Comparison of ENCODE assay signal across 8 cellular contexts in the genomic region with DNA sequence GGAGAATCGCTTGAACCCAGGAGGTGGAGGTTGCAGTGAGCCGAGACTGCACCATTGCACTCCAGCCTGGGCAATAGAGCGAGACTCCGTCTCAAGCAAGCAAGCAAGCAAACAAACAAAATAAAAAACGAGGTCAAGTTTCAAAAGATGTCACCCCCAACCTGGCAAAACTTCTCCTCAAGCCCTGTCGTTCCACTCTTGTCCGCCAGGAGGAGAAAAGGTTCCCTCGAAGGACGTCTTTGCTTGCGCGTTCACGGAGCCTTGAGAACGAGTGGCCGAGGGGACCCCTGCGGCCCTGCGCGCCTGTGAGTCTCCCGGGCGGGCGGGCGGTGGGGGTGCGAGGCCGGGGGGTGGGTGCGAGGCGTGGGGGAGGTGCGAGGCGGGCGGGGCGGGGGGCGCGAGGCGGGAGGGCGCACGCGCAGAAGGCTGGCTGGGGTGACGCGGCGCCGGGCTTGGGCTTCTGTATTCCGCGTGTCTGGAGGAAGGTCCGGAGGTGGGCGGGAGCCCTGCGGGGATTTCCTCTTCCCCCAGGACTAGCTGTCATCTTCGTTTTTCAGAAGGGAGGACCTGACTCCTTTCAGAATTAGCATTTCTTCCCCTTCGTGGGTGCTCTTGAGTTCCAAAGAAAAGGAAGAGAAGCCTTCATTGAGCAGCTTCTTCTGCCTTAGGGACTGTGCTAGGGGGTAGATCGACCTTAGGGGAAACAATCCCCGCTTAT. TPM values are rescaled to one million over a fixed set of nuclear protein-coding genes. Genes with fewer than 3 reads are reported as not detected.
A peak's percentile ranks its signal among the peaks of the same experiment; 100 is the strongest.
DNase-seq lines count a peak whose midpoint lies in the region; ATAC-seq and TF ChIP-seq lines count a peak whose summit lies in the region.

No MANE protein-coding gene starts in this region.

- no TSS peak for BruUV-seq in HCT116 (replicated peaks; lab: Mats Ljungman, UMichigan)
- no TSS peak for BruUV-seq in mammary epithelial cell (replicated peaks; lab: Mats Ljungman, UMichigan)

- peak overlapping the region; percentile 68 to 88 (median 82) for H3K27ac Mint-ChIP-seq in immature natural killer cell

- RAD21 ChIA-PET in HCT116 (lab: Charles Lee; ENCODE audit: low non-redundant PET in 1 of 2, low total read pairs in 2 of 2, uncharacterized antibody in 2 of 2, unreplicated experiment in 2 of 2), result no interaction called here

- CTCF ChIA-PET in HCT116 (lab: Charles Lee), result interaction anchor here (0.9 kb wide), 2 partner anchors 9 to 24 kb away, joined by 3 to 4 read pairs; no protein-coding TSS in a partner anchor
- CTCF ChIA-PET in mammary epithelial cell (lab: Charles Lee; ENCODE audit: low non-redundant PET), result no interaction called here

- no peaks in the 10 kb centered on the region for H4K20me1 ChIP-seq in HCT116 (ENCODE audit: insufficient read depth)
- H4K20me1 ChIP-seq in mammary epithelial cell (ENCODE audit: insufficient read depth, low read length), result no peaks in the 10 kb centered on the region

- H3K4me3 ChIP-seq in HCT116 (replicated peaks in 1 of 2; ENCODE audit: low read depth in 1 of 2, low read length in 2 of 2) (peak overlapping the region; percentile 30 to 44), WERI-Rb-1 (ENCODE audit: low read depth, low read length) (peak overlapping the region; percentile 52), mammary epithelial cell (replicated peaks in 1 of 3; ENCODE audit: insufficient read depth in 1 of 3, low read depth in 2 of 3, low read length in 3 of 3) (peak overlapping the region in 1 of 3 experiments; percentile 33), skin epidermis (peak overlapping the region; percentile 24 to 49 (median 41))

- POLR2A ChIA-PET in HCT116 (lab: Charles Lee), result no interaction called here

- H3K9ac ChIP-seq in HCT116 (ENCODE audit: low read length) (peak overlapping the region; percentile 44; the same call in 1 of the 2 replicates), mammary epithelial cell (ENCODE audit: insufficient read depth, low read length) (no peak overlapping the region)

- TF ChIP-seq CTCF in HCT116 (IDR thresholded peaks at IDR 0.05 in 2 of 3, conservative IDR thresholded peaks at IDR 0.05 in 1 of 3; ENCODE audit: borderline replicate concordance in 1 of 3, insufficient read depth in 1 of 3, low read depth in 2 of 3, low read length in 2 of 3) (peak; percentile 55 to 79 (median 55)), WERI-Rb-1 (IDR thresholded peaks at IDR 0.05; ENCODE audit: low read depth, low read length) (peak; percentile 77), mammary epithelial cell (conservative IDR thresholded peaks at IDR 0.05 in 1 of 2, IDR thresholded peaks at IDR 0.05 in 1 of 2; ENCODE audit: extremely low read depth in 1 of 2, insufficient read depth in 1 of 2, low read depth in 1 of 2, low read length in 2 of 2) (peak; percentile 77 to 81)

- 9% methylated on average over 14 of the region's 48 CpGs for WGBS in mammary epithelial cell (ENCODE audit: low coverage, missing lambda C conversion rate)

- peak; percentile 49; the same call in 1 of the 2 replicates for TF ChIP-seq RAD21 in HCT116 (IDR thresholded peaks at IDR 0.05; ENCODE audit: low read depth)

- H3K9me3 Mint-ChIP-seq in immature natural killer cell, result no peaks in the 10 kb centered on the region

- H3K4me2 ChIP-seq in HCT116 (ENCODE audit: low read length) (peak overlapping the region; percentile 84), mammary epithelial cell (ENCODE audit: insufficient read depth, low read depth, low read length) (peak overlapping the region; percentile 78)

- TF ChIP-seq POLR2A in HCT116 (IDR thresholded peaks at IDR 0.05; ENCODE audit: borderline replicate concordance, extremely low read depth, insufficient read depth, insufficient read length), result no peak

- dilution Hi-C loops in mammary epithelial cell (cut with HindIII; ENCODE audit: low sequenced_read_pairs), result no loop called here

- ATAC-seq in HCT116 (peak; percentile 84), GM21786 (IDR thresholded peaks at IDR 0.05; ENCODE audit: unreplicated experiment) (no peak)

- H3K27me3 Mint-ChIP-seq in immature natural killer cell (ENCODE audit: low read depth in 3 of 3), result peaks cover 5 to 7% (median 5%) of the 10 kb centered on the region in 3 donors

- H2AFZ ChIP-seq in HCT116 (ENCODE audit: low read depth, low read length, poor library complexity, severe bottlenecking), result peak overlapping the region; percentile 88
- peak overlapping the region; percentile 83 for H2AFZ ChIP-seq in mammary epithelial cell (ENCODE audit: low read depth, low read length)

- no peaks in the 10 kb centered on the region for H3K27me3 ChIP-seq in HCT116 (ENCODE audit: insufficient read depth, low read length)
- no peaks in the 10 kb centered on the region for H3K27me3 ChIP-seq in WERI-Rb-1 (ENCODE audit: insufficient read depth, low read depth, severe bottlenecking)
- no peaks in the 10 kb centered on the region for H3K27me3 ChIP-seq in mammary epithelial cell (ENCODE audit: insufficient read depth, low read length)

- peak; percentile 73 for DNase-seq in DMS79 (lab: John Stamatoyannopoulos, UW)
- peak; percentile 62 for DNase-seq in HCT116 (ENCODE audit: low read depth, low spot score)
- peak; percentile 37 for DNase-seq in NCI-H1694 treated with DMSO at 0.1 percent for 48 hours (lab: John Stamatoyannopoulos, UW)
- peak; percentile 93 for DNase-seq in WERI-Rb-1
- peak; percentile 52 for DNase-seq in mammary epithelial cell
- DNase-seq in immature natural killer cell, result peak; percentile 75 to 82 (median 79)

- H3K27ac ChIP-seq in HCT116 (ENCODE audit: low read depth, low read length), result no peak overlapping the region
- H3K27ac ChIP-seq in WERI-Rb-1, result peak overlapping the region; percentile 70
- H3K27ac ChIP-seq in mammary epithelial cell (ENCODE audit: insufficient read depth, low read depth, low read length), result no peak overlapping the region
- peak overlapping the region in 19 of 21 experiments; percentile 16 to 85 (median 66) for H3K27ac ChIP-seq in skin epidermis

- H3K4me1 Mint-ChIP-seq in immature natural killer cell, result peaks cover 11 to 14% of the 10 kb centered on the region in 2 donors

- H3K36me3 Mint-ChIP-seq in immature natural killer cell, result no peaks in the 10 kb centered on the region

- H3K9me2 ChIP-seq in HCT116 (ENCODE audit: insufficient read depth), result no peaks in the 10 kb centered on the region

- H3K4me3 Mint-ChIP-seq in immature natural killer cell, result peak overlapping the region; percentile 82 to 85 (median 84)

- in situ Hi-C loops in mammary epithelial cell (cut with MboI; ENCODE audit: low sequenced_read_pairs in 2 of 2), result no loop called here

- H3K9me3 ChIP-seq in HCT116 (ENCODE audit: control insufficient read depth in 1 of 2, insufficient read depth in 1 of 2, low read depth in 1 of 2, low read length in 2 of 2) (no peaks in the 10 kb centered on the region), WERI-Rb-1 (ENCODE audit: severe bottlenecking) (no peaks in the 10 kb centered on the region), mammary epithelial cell (replicated peaks; ENCODE audit: insufficient read depth, low read length) (no peaks in the 10 kb centered on the region)

- no peaks in the 10 kb centered on the region for H3K79me2 ChIP-seq in HCT116 (ENCODE audit: insufficient read depth, low read length)
- no peaks in the 10 kb centered on the region for H3K79me2 ChIP-seq in mammary epithelial cell (ENCODE audit: insufficient read depth, low read length)

- peaks cover 3 to 11% of the 10 kb centered on the region in 2 experiments; a peak in 3 of 4 replicates for H3K4me1 ChIP-seq in HCT116 (ENCODE audit: control insufficient read depth in 1 of 2, insufficient read depth in 2 of 2, low read length in 2 of 2)
- peaks cover 5% of the 10 kb centered on the region for H3K4me1 ChIP-seq in mammary epithelial cell (ENCODE audit: insufficient read depth, low read length)

- H3K36me3 ChIP-seq in HCT116 (ENCODE audit: control insufficient read depth in 1 of 2, insufficient read depth in 2 of 2, low read length in 2 of 2) (no peaks in the 10 kb centered on the region), WERI-Rb-1 (no peaks in the 10 kb centered on the region), mammary epithelial cell (ENCODE audit: insufficient read depth, low read length) (no peaks in the 10 kb centered on the region)

- intact Hi-C loops in HCT116 (cut with micrococcal nuclease), result loop anchor here (1.0 kb wide), 1 partner anchor 31 kb away; no protein-coding TSS in a partner anchor
- intact Hi-C loops in mammary epithelial cell (cut with micrococcal nuclease), result loop anchor here (1.0 kb wide), 1 partner anchor 31 kb away; no protein-coding TSS in a partner anchor

TF ChIP-seq in HCT116, 20 proteins besides CTCF, POLR2A, EP300 and RAD21:
- TF ChIP-seq, protein P1, sequence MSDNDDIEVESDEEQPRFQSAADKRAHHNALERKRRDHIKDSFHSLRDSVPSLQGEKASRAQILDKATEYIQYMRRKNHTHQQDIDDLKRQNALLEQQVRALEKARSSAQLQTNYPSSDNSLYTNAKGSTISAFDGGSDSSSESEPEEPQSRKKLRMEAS (IDR thresholded peaks at IDR 0.05), result peak; percentile 75
- TF ChIP-seq ZFX (IDR thresholded peaks at IDR 0.05), result no peak
- TF ChIP-seq EGR1 (IDR thresholded peaks at IDR 0.05; ENCODE audit: low read depth), result peak; percentile 41; the same call in 1 of the 2 replicates

RNA-seq across cellular contexts. Expression of a gene that starts 3.7 kb away (rescaled TPM):
- total RNA-seq in HCT116 (2021; ENCODE audit: unreplicated experiment), result not detected
- polyA plus RNA-seq in HCT116 (2012), result 0.07 and 0.11 TPM in 2 replicates
- total RNA-seq in mammary epithelial cell, result under 1 TPM; 0.50 to 0.52 TPM
- polyA plus RNA-seq in mammary epithelial cell, result 0.39 TPM
- not detected for polyA minus RNA-seq in mammary epithelial cell
- not detected for polyA plus RNA-seq in immature natural killer cell

RNA-seq across cellular contexts. Expression of a gene that starts 33.8 kb away (rescaled TPM):
- total RNA-seq in HCT116 (2021; ENCODE audit: unreplicated experiment) (121 TPM), mammary epithelial cell (100 to 1,000 TPM; 105 to 198 TPM)
- 83.1 and 87.5 TPM in 2 replicates for polyA plus RNA-seq in HCT116 (2012)
- polyA plus RNA-seq in mammary epithelial cell (56.5 TPM), immature natural killer cell (1 to 10 TPM in 2 of 3 donors, under 1 TPM in 1; 0.76 to 5.7 (median 4.0) TPM)
- polyA minus RNA-seq in mammary epithelial cell, result 219 TPM

RNA-seq across cellular contexts. Expression of a gene that starts 34.2 kb away (rescaled TPM):
- total RNA-seq in HCT116 (2021; ENCODE audit: unreplicated experiment), result 0.74 TPM
- polyA plus RNA-seq in HCT116 (2012), result 0.94 and 1.2 TPM in 2 replicates
- under 1 TPM; 0.33 to 0.42 TPM for total RNA-seq in mammary epithelial cell
- 0.27 TPM for polyA plus RNA-seq in mammary epithelial cell
- polyA minus RNA-seq in mammary epithelial cell, result 0.52 TPM
- under 1 TPM in 2 of 3 donors, not detected in 1; 0.29 to 0.35 TPM for polyA plus RNA-seq in immature natural killer cell

RNA-seq across cellular contexts. Expression of a gene that starts 44.0 kb away (rescaled TPM):
- 37.8 TPM for total RNA-seq in HCT116 (2021; ENCODE audit: unreplicated experiment)
- polyA plus RNA-seq in HCT116 (2012), result 53.9 and 58.0 TPM in 2 replicates
- 10 to 100 TPM; 15.0 to 69.1 TPM for total RNA-seq in mammary epithelial cell
- polyA plus RNA-seq in mammary epithelial cell, result 18.7 TPM
- 37.5 TPM for polyA minus RNA-seq in mammary epithelial cell
- polyA plus RNA-seq in immature natural killer cell, result 10 to 100 TPM in 2 of 3 donors, 1 to 10 TPM in 1; 2.5 to 22.9 (median 12.0) TPM

RNA-seq across cellular contexts. Expression of a gene that starts 46.7 kb away (rescaled TPM):
- total RNA-seq in HCT116 (2021; ENCODE audit: unreplicated experiment) (0.05 TPM), mammary epithelial cell (1 to 10 TPM in 1 of 2 donors, under 1 TPM in 1; 0.09 to 3.0 TPM)
- 0.03 TPM in 1 of 2 replicates, not detected in the other for polyA plus RNA-seq in HCT116 (2012)
- polyA plus RNA-seq in mammary epithelial cell (0.40 TPM), immature natural killer cell (under 1 TPM in 2 of 3 donors, not detected in 1; 0.51 to 0.61 TPM)
- 1.0 TPM for polyA minus RNA-seq in mammary epithelial cell

Comparison
In these comparisons a context has a peak if more than half of its experiments do, and no peak if none do; other contexts are left out.
1. DNase-seq: peak in every context shown above with its lines; median percentile 93 in WERI-Rb-1; 79 in immature natural killer cell; 73 in DMS79; 62 in HCT116; 52 in mammary epithelial cell; 37 in NCI-H1694 treated with DMSO at 0.1 percent for 48 hours.
2. H3K27ac ChIP-seq: peak in WERI-Rb-1 (single experiment) and skin epidermis (19 of 21); none in HCT116 (single experiment) and mammary epithelial cell (single experiment).
3. Peak in every context shown above with its lines, with median percentiles within 50 percentile points of each other: CTCF ChIP-seq.